9 cellular contexts compared by ENCODE assay signal in the genomic region with DNA sequence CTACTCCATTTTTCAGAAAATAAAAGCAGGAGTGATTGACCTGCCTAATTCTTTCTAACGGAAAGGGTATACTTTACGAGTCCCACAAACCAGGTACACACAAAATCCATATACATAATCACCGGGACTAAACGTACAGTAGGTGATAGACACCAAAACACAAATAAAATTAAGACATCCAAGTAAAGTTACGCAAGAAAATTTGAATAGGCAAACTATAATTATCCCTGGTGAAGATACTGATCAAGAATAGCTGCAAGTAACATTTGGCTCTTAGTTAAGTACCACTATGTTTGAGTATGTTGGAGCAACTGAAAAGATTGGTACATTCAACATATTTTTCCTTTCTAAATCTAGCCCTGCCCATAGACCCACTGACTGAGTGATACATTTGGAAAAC. TPM values are rescaled to one million over a fixed set of nuclear protein-coding genes. Genes with fewer than 3 reads are reported as not detected.
DNase-seq lines count a peak whose midpoint lies in the region; ATAC-seq and TF ChIP-seq lines count a peak whose summit lies in the region.
"Had no signal": no experiment of that assay in that cellular context is flagged by ENCODE, and none has a peak within 500 bp of the region (broad histone marks: within the 10 kb centered on the region; RNA-seq: fewer than 3 reads in every experiment).

No MANE protein-coding gene starts in this region.

- POLR2A ChIA-PET in BJ (lab: Charles Lee), result no interaction called here

- no peak for TF ChIP-seq CTCF in BJ (IDR thresholded peaks at IDR 0.05; ENCODE audit: insufficient read depth, low read depth, low read length)
- TF ChIP-seq CTCF in HL-60 (IDR thresholded peaks at IDR 0.05; ENCODE audit: insufficient read depth, low read length), result no peak
- TF ChIP-seq CTCF in astrocyte of the spinal cord (IDR thresholded peaks at IDR 0.05; ENCODE audit: low read depth, low read length), result no peak

- H3K4me1 ChIP-seq in mesodermal cell (ENCODE audit: control insufficient read depth, insufficient read depth, low read length, poor library complexity, severe bottlenecking), result peaks cover 32% of the 10 kb centered on the region

- H3K27me3 ChIP-seq in BJ (ENCODE audit: control insufficient read depth, insufficient read depth, low read length) (no peaks in the 10 kb centered on the region), HL-60 (ENCODE audit: insufficient read depth, poor library complexity, severe bottlenecking) (no peaks in the 10 kb centered on the region)
- H3K27me3 ChIP-seq: transverse colon had no signal

- no peaks in the 10 kb centered on the region for H3K9me3 ChIP-seq in mesodermal cell (ENCODE audit: control insufficient read depth, low read length)
- H3K9me3 ChIP-seq: transverse colon had no signal

- WGBS in mesodermal cell (ENCODE audit: insufficient coverage in 2 of 2), 2 experiments, result 79 to 100% methylated on average over 2 to 3 of the region's 5 CpGs

- CTCF ChIA-PET in BJ (lab: Yijun Ruan, JAX), result no interaction called here

- ATAC-seq in GM21576 (IDR thresholded peaks at IDR 0.05; ENCODE audit: unreplicated experiment) (no peak), HG03135 (IDR thresholded peaks at IDR 0.05; ENCODE audit: unreplicated experiment) (no peak)

- DNase-seq in BJ (ENCODE audit: low read depth) (no peak), HL-60 (ENCODE audit: low read depth in 1 of 2, low spot score in 1 of 2) (no peak), astrocyte of the spinal cord (ENCODE audit: low read depth, low spot score) (no peak), RKO (ENCODE audit: low spot score) (no peak), SIG-M5 (lab: John Stamatoyannopoulos, UW) (no peak)
- DNase-seq: transverse colon had no signal

- in situ Hi-C loops in astrocyte of the spinal cord (cut with HindIII; ENCODE audit: low sequenced_read_pairs), result no loop called here

- H3K36me3 ChIP-seq in BJ (ENCODE audit: control insufficient read depth, insufficient read depth, low read length), result peaks cover 3% of the 10 kb centered on the region; the same call in 1 of the 2 replicates
- H3K36me3 ChIP-seq in mesodermal cell (ENCODE audit: control insufficient read depth, insufficient read depth, low read length), result peaks cover 9% of the 10 kb centered on the region

- peak overlapping the region; percentile 91 for H3K4me3 ChIP-seq in BJ (ENCODE audit: low read depth, low read length)
- H3K4me3 ChIP-seq in HL-60 (replicated peaks; ENCODE audit: insufficient read depth, low read length), result 0 out of 2 replicates have a peak overlapping the region, but pooled peaks have one; percentile 98
- peak overlapping the region; percentile 82 for H3K4me3 ChIP-seq in astrocyte of the spinal cord (ENCODE audit: low read depth, low read length)
- peak overlapping the region; percentile 89 for H3K4me3 ChIP-seq in mesodermal cell (ENCODE audit: extremely low read depth, insufficient read depth, low read length, poor library complexity, severe bottlenecking)

- H3K27ac ChIP-seq in HL-60 (replicated peaks) (0 out of 2 replicates have a peak overlapping the region, but pooled peaks have one; percentile 13), mesodermal cell (ENCODE audit: low read depth, low read length, severe bottlenecking) (no peak overlapping the region)

RNA-seq across cellular contexts. Expression of a gene that starts 1.7 kb away (rescaled TPM):
- polyA plus RNA-seq in BJ (2011; rRNA removed), result 8.4 and 15.1 TPM in 2 replicates
- 28.0 and 28.8 TPM in 2 replicates for polyA minus RNA-seq in BJ (2011; rRNA and poly(A)+ RNA removed)
- 13.9 TPM for polyA plus RNA-seq in mesodermal cell (2013, experiment 1 of 2)
- polyA plus RNA-seq in mesodermal cell (2013, experiment 2 of 2), result 11.8 TPM
